22 cellular contexts compared by ENCODE assay signal in genomic region chr2:100869146-100869545, GRCh38. TPM values are rescaled to one million over a fixed set of nuclear protein-coding genes. Genes with fewer than 3 reads are reported as not detected.
DNase-seq lines count a peak whose midpoint lies in the region; ATAC-seq and TF ChIP-seq lines count a peak whose summit lies in the region.
"Had no signal": no experiment of that assay in that cellular context is flagged by ENCODE, and none has a peak within 500 bp of the region (broad histone marks: within the 10 kb centered on the region; RNA-seq: fewer than 3 reads in every experiment).

No MANE protein-coding gene starts in this region.

- no peak overlapping the region for H3K4me2 ChIP-seq in PC-3 (ENCODE audit: low read length)
- H3K4me2 ChIP-seq: A549; BLaER1 treated with 17β-estradiol and CSF1 and Interleukin-3, amounts not matched to agents 10 nM and 100 nM had no signal

- no TSS peak for BruUV-seq in PC-3 (replicated peaks; lab: Mats Ljungman, UMichigan)

- H3K9ac ChIP-seq in PC-3 (ENCODE audit: low read length) = no peak overlapping the region
- H3K9ac ChIP-seq: BLaER1 treated with 17β-estradiol and CSF1 and Interleukin-3, amounts not matched to agents 10 nM and 100 nM; GM23248 had no signal

- H3K4me3 ChIP-seq in PC-3 (ENCODE audit: low read length) = no peak overlapping the region
- H3K4me3 ChIP-seq: A549; BLaER1 treated with 17β-estradiol and CSF1 and Interleukin-3, amounts not matched to agents 10 nM and 100 nM; GM12878; GM23248 had no signal

- no peak overlapping the region for H2AFZ ChIP-seq in PC-3 (ENCODE audit: low read length)
- H2AFZ ChIP-seq: GM23248 had no signal

- H4K20me1 ChIP-seq in PC-3 (ENCODE audit: low read length) = no peaks in the 10 kb centered on the region; the same call in 1 of the 2 replicates
- H4K20me1 ChIP-seq: BLaER1 treated with 17β-estradiol and CSF1 and Interleukin-3, amounts not matched to agents 10 nM and 100 nM had no signal

- peaks cover 5% of the 10 kb centered on the region for H3K9me3 ChIP-seq in PC-3 (ENCODE audit: low read length)
- H3K9me3 ChIP-seq: BE2C had no signal

- peak; percentile 18 for DNase-seq in NCI-H2029 treated with DMSO at 0.1 percent for 48 hours (lab: John Stamatoyannopoulos, UW)
- no peak for DNase-seq in NCI-H2029 (lab: John Stamatoyannopoulos, UW)
- DNase-seq in PC-3 = peak; percentile 20
- DNase-seq in activated CD4-positive, alpha-beta T cell treated with anti-CD3 and anti-CD28 coated beads for 1 hour = no peak
- DNase-seq: 8988T; ACHN; AML-193; BE2C; Calu3; CD4-positive, alpha-beta memory T cell; COR-L47; DMS79; EL; GDM1; GM23248; H7; HCEC 1CT had no signal

- H3K27ac ChIP-seq in C4-2B = peak overlapping the region; percentile 10; the same call in 1 of the 2 replicates
- H3K27ac ChIP-seq in PC-3 (ENCODE audit: low read length) = peak overlapping the region; percentile 34
- H3K27ac ChIP-seq: A549; BLaER1 treated with 17β-estradiol and CSF1 and Interleukin-3, amounts not matched to agents 10 nM and 100 nM; GM23248 had no signal

- TF ChIP-seq CTCF in C4-2B (conservative IDR thresholded peaks at IDR 0.05) (no peak), PC-3 (conservative IDR thresholded peaks at IDR 0.05; ENCODE audit: low read depth, low read length) (no peak)

- no peak for ATAC-seq in PC-3
- no peak for ATAC-seq in HG03025 (IDR thresholded peaks at IDR 0.05; ENCODE audit: low FRiP score, unreplicated experiment)
- ATAC-seq: A549, GM12878 had no signal

- H3K79me2 ChIP-seq in PC-3 (ENCODE audit: low read length) = peaks cover 95% of the 10 kb centered on the region

- peaks cover 40% of the 10 kb centered on the region for H3K36me3 ChIP-seq in PC-3 (ENCODE audit: low read depth, low read length)
- H3K36me3 ChIP-seq: BE2C; BLaER1 treated with 17β-estradiol and CSF1 and Interleukin-3, amounts not matched to agents 10 nM and 100 nM had no signal

- intact Hi-C loops in PC-3 (cut with micrococcal nuclease) = loop anchor here (5.0 kb wide), 1 partner anchor 137 kb away; no protein-coding TSS in a partner anchor

- H3K4me1 ChIP-seq in PC-3 (ENCODE audit: insufficient read depth, low read length) = peaks cover 38% of the 10 kb centered on the region
- H3K4me1 ChIP-seq: BE2C had no signal

- CTCF ChIA-PET in PC-3 (lab: Charles Lee) = no interaction called here

- POLR2A ChIA-PET in PC-3 (lab: Charles Lee; ENCODE audit: unreplicated experiment) = no interaction called here

- H3K27me3 ChIP-seq in PC-3 (ENCODE audit: low read length) = no peaks in the 10 kb centered on the region
- H3K27me3 ChIP-seq: BE2C; BLaER1 treated with 17β-estradiol and CSF1 and Interleukin-3, amounts not matched to agents 10 nM and 100 nM had no signal

- H3K9me2 ChIP-seq in PC-3 (replicated peaks; ENCODE audit: low read length) = no peaks in the 10 kb centered on the region

- H3F3A ChIP-seq in PC-3 (ENCODE audit: low read length, unreplicated experiment) = no peaks in the 10 kb centered on the region

RNA-seq across cellular contexts. Expression of gene NPAS2, which starts 49.2 kb away (rescaled TPM):
- total RNA-seq in PC-3 (2014; rRNA removed) = 54.8 and 55.4 TPM in 2 replicates

Comparison
In these comparisons a context has a peak if more than half of its experiments do, and no peak if none do; other contexts are left out.
1. DNase-seq: peak in NCI-H2029 treated with DMSO at 0.1 percent for 48 hours (single experiment) and PC-3 (single experiment); none in NCI-H2029 (single experiment) and activated CD4-positive, alpha-beta T cell treated with anti-CD3 and anti-CD28 coated beads for 1 hour (single experiment).